In the genomic region with DNA sequence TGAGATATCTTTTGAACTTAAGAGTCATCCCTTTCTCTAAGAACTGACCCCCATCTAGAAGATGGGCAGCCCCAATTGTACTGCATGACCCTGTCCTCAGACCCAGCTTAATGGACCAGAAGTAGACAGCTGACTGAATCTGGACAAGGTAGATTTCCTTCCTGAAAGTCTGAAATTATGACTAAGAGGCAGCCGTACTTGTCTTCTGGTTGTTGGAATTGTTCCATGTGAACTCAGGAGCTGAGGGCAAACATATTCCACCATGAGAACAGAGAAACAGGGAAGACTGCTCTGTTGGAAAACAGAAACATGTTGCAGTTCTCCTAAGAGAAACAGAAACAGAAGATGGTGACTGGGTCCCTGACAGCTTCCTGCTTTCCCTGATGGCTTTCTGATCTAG, we compare ENCODE assay signal across 13 cellular contexts. TPM values are rescaled to one million over a fixed set of nuclear protein-coding genes. Genes with fewer than 3 reads are reported as not detected.
DNase-seq lines count a peak whose midpoint lies in the region; ATAC-seq, FAIRE-seq and TF ChIP-seq lines count a peak whose summit lies in the region.
"Had no signal": no experiment of that assay in that cellular context is flagged by ENCODE, and none has a peak within 500 bp of the region (broad histone marks: within the 10 kb centered on the region; RNA-seq: fewer than 3 reads in every experiment).

No MANE protein-coding gene starts in this region.

- H3K9me3 ChIP-seq in GM12878 (replicated peaks; ENCODE audit: control insufficient read depth, insufficient read depth, low read length) (no peaks in the 10 kb centered on the region), hepatocyte (ENCODE audit: low read depth) (no peaks in the 10 kb centered on the region), stomach (no peaks in the 10 kb centered on the region), kidney (ENCODE audit: control insufficient read depth in 1 of 2, low read length in 2 of 2) (no peaks in the 10 kb centered on the region)
- H3K9me3 ChIP-seq: thoracic aorta had no signal

- H3K27me3 ChIP-seq in GM12878 (replicated peaks in 1 of 2; ENCODE audit: control insufficient read depth in 2 of 2, insufficient read depth in 2 of 2, low read length in 1 of 2) (no peaks in the 10 kb centered on the region), hepatocyte (no peaks in the 10 kb centered on the region), stomach (no peaks in the 10 kb centered on the region)

- TF ChIP-seq POLR2A in GM12878 (IDR thresholded peaks at IDR 0.05; ENCODE audit: low read depth, low read length) (no peak), stomach (IDR thresholded peaks at IDR 0.05) (no peak)

- TF ChIP-seq CTCF in LNCaP clone FGC (IDR thresholded peaks at IDR 0.05; ENCODE audit: control insufficient read depth, extremely low read depth, insufficient read depth) (no peak), GM12878 (IDR thresholded peaks at IDR 0.05 in 2 of 3, conservative IDR thresholded peaks at IDR 0.05 in 1 of 3; ENCODE audit: control insufficient read depth in 2 of 3, extremely low read depth in 1 of 3, insufficient read depth in 1 of 3, low read depth in 3 of 3, low read length in 3 of 3) (no peak), hepatocyte (IDR thresholded peaks at IDR 0.05; ENCODE audit: poor library complexity) (no peak), stomach (IDR thresholded peaks at IDR 0.05) (no peak), kidney (IDR thresholded peaks at IDR 0.05; ENCODE audit: borderline replicate concordance, extremely low read depth, insufficient read depth) (no peak)

- in situ Hi-C loops in GM12878 (cut with MboI), result no loop called here

- intact Hi-C loops in GM12878 (cut with micrococcal nuclease; ENCODE audit: unreplicated experiment) (no loop called here), stomach (cut with DNase I; ENCODE audit: low total_unique reads) (no loop called here), kidney (cut with DNase I) (no loop called here)

- H4K20me1 ChIP-seq in GM12878 (ENCODE audit: control insufficient read depth, insufficient read depth), result no peaks in the 10 kb centered on the region
- H4K20me1 ChIP-seq in hepatocyte (ENCODE audit: insufficient read depth, poor library complexity, severe bottlenecking), result no peaks in the 10 kb centered on the region

- SMC1A ChIA-PET in GM12878 (lab: Charles Lee; ENCODE audit: uncharacterized antibody, unreplicated experiment), result interaction anchor here (1.1 to 5.0 kb wide), 9 partner anchors 9 to 76 kb away, joined by 3 to 87 read pairs (median 10); no protein-coding TSS in a partner anchor

- no peaks in the 10 kb centered on the region for H3K9me2 ChIP-seq in hepatocyte (replicated peaks; ENCODE audit: insufficient read depth)

- H3K27ac ChIP-seq in GM12878 (ENCODE audit: control insufficient read depth, insufficient read depth) (peak overlapping the region; percentile 45), hepatocyte (peak overlapping the region; percentile 75), stomach (peak overlapping the region in 4 of 5 donors; percentile 15 to 84 (median 76)), kidney (ENCODE audit: low read depth in 2 of 2, low read length in 2 of 2) (peak overlapping the region in 1 of 2 donors; percentile 96)

- H3K4me3 ChIP-seq in LNCaP clone FGC (ENCODE audit: low read depth, low read length), result no peak overlapping the region
- H3K4me3 ChIP-seq in GM12878, result no peak overlapping the region
- no peak overlapping the region for H3K4me3 ChIP-seq in hepatocyte
- H3K4me3 ChIP-seq in stomach, result no peak overlapping the region
- H3K4me3 ChIP-seq in kidney (ENCODE audit: low read length in 2 of 2), result no peak overlapping the region
- H3K4me3 ChIP-seq: thoracic aorta had no signal

- POLR2A ChIA-PET in GM12878 (lab: Charles Lee), result interaction anchor here (1.0 to 2.9 kb wide), 7 partner anchors 9 to 80 kb away, joined by 3 to 41 read pairs (median 3); no protein-coding TSS in a partner anchor

- CTCF ChIA-PET in GM12878 (lab: Yijun Ruan, JAX), result interaction anchor here (0.7 to 3.6 kb wide), 9 partner anchors 9 to 86 kb away, joined by 3 to 43 read pairs (median 6); no protein-coding TSS in a partner anchor

- RAD21 ChIA-PET in GM12878 (lab: Charles Lee; ENCODE audit: unreplicated experiment), result interaction anchor here (0.6 to 5.1 kb wide), 12 partner anchors 9 to 75 kb away, joined by 3 to 53 read pairs (median 8); no protein-coding TSS in a partner anchor

- H3K4me2 ChIP-seq in GM12878 (ENCODE audit: control insufficient read depth, insufficient read depth) (peak overlapping the region; percentile 3; the same call in 1 of the 2 replicates), hepatocyte (no peak overlapping the region)

- BruUV-seq in GM12878 (replicated peaks; lab: Mats Ljungman, UMichigan), result no TSS peak

- H3K9ac ChIP-seq in GM12878 (ENCODE audit: control insufficient read depth, insufficient read depth, low read length) (no peak overlapping the region), kidney (ENCODE audit: low read length in 2 of 2) (no peak overlapping the region)

- FAIRE-seq in GM12878 (lab: Jason Lieb, UNC) (no peak), kidney (lab: Jason Lieb, UNC) (no peak)

- WGBS in GM12878 (ENCODE audit: insufficient coverage, insufficient replicate concordance, low lambda C conversion rate, missing lambda C conversion rate), result 40% methylated on average over 1 of the region's 1 CpG
- WGBS in hepatocyte (ENCODE audit: low lambda C conversion rate, missing lambda C conversion rate), result 90% methylated on average over 1 of the region's 1 CpG
- WGBS in stomach, 5 donors, result 8 to 47% (median 42%) methylated on average over 1 of the region's 1 CpG

- ATAC-seq in GM12878 (no peak), GM19023 (IDR thresholded peaks at IDR 0.05; ENCODE audit: unreplicated experiment) (no peak)

- TF ChIP-seq EP300 in GM12878 (IDR thresholded peaks at IDR 0.05; ENCODE audit: borderline replicate concordance in 1 of 2, control insufficient read depth in 1 of 2, low read depth in 2 of 2, low read length in 2 of 2) (no peak), stomach (IDR thresholded peaks at IDR 0.05) (no peak)

- H3K36me3 ChIP-seq in GM12878 (ENCODE audit: control insufficient read depth in 2 of 2, insufficient read depth in 2 of 2, low read length in 1 of 2) (no peaks in the 10 kb centered on the region), hepatocyte (replicated peaks; ENCODE audit: insufficient read depth, low read depth) (no peaks in the 10 kb centered on the region), stomach (peaks cover 0 to 2% (median 1%) of the 10 kb centered on the region in 4 donors), kidney (ENCODE audit: control insufficient read depth in 1 of 2, insufficient read depth in 2 of 2, low read length in 2 of 2) (no peaks in the 10 kb centered on the region)
- H3K36me3 ChIP-seq: thoracic aorta had no signal

- H3K79me2 ChIP-seq in GM12878 (ENCODE audit: control insufficient read depth, insufficient read depth, low read length), result no peaks in the 10 kb centered on the region
- H3K79me2 ChIP-seq in hepatocyte, result no peaks in the 10 kb centered on the region

- TF ChIP-seq RAD21 in GM12878 (IDR thresholded peaks at IDR 0.05; ENCODE audit: insufficient read depth, low read depth, low read length), result no peak

- DNase-seq in LNCaP clone FGC (ENCODE audit: low read depth), result peak; percentile 33
- no peak for DNase-seq in GM12878 (ENCODE audit: low read depth, low spot score)
- no peak for DNase-seq in hepatocyte (ENCODE audit: low spot score)
- DNase-seq in stomach, result no peak
- no peak for DNase-seq in kidney
- no peak for DNase-seq in SK-N-DZ (ENCODE audit: low spot score)
- DNase-seq: Calu3; effector CD4-positive, alpha-beta T cell; midbrain; NCI-H1048 had no signal

- H3K4me1 ChIP-seq in GM12878 (ENCODE audit: control insufficient read depth, insufficient read depth, low read length) (peaks cover 34% of the 10 kb centered on the region), hepatocyte (ENCODE audit: insufficient read depth) (no peaks in the 10 kb centered on the region), stomach (peaks cover 0 to 16% (median 4%) of the 10 kb centered on the region in 4 donors), kidney (ENCODE audit: control insufficient read depth in 1 of 2, insufficient read depth in 1 of 2, low read depth in 1 of 2, low read length in 2 of 2) (peaks cover 6 to 10% of the 10 kb centered on the region in 2 donors)

- H2AFZ ChIP-seq in GM12878 (ENCODE audit: control insufficient read depth, low read depth, low read length), result peak overlapping the region; percentile 70
- peak overlapping the region; percentile 10 for H2AFZ ChIP-seq in hepatocyte

RNA-seq across cellular contexts. Expression of gene POPDC2, which starts 24.2 kb away (rescaled TPM):
- 18.9 and 20.7 TPM in 2 replicates for total RNA-seq in GM12878 (2013; cell fraction: nucleolus; rRNA removed)
- total RNA-seq in GM12878 (2014; rRNA removed) (3.4 and 3.9 TPM in 2 replicates), GM12878 (2014; rRNA removed; fragmentation: Illumina TruSeq; extraction: Trizol) (2.7 and 7.5 TPM in 2 replicates), GM12878 (2021) (3.5 and 3.9 TPM in 2 replicates), hepatocyte (2.7 and 3.9 TPM in 2 replicates), stomach (10 to 100 TPM in 1 of 5 donors, 1 to 10 TPM in 4; 8.5 to 10.7 (median 9.3) TPM), kidney (3.2 TPM)
- 2.5 TPM for polyA plus RNA-seq in GM12878 (2011; ENCODE audit: low read depth)
- polyA plus RNA-seq in GM12878 (2011; rRNA removed) (8.6 and 12.7 TPM in 2 replicates), GM12878 (2014; fragmentation: Illumina TruSeq; extraction: Trizol) (2.6 and 3.6 TPM in 2 replicates), GM12878 (2014; fragmentation: Nextera tagmentation; extraction: Ambion mirVana) (1 to 10 TPM; 3.5 to 5.3 TPM), GM12878 (2014; rRNA removed) (3.8 and 6.1 TPM in 2 replicates), GM12878 (2016; fragmentation: Nextera tagmentation; extraction: Ambion mirVana) (1 to 10 TPM; 1.8 to 4.0 TPM), hepatocyte (1.2 and 1.6 TPM in 2 replicates), stomach (1 to 10 TPM; 1.4 to 5.6 (median 2.7) TPM), kidney (ENCODE audit: insufficient read depth, low read depth, low replicate concordance) (7.3 TPM)
- polyA plus RNA-seq in GM12878 (2011; cell fraction: cytosol; rRNA removed), result 9.5 and 9.8 TPM in 2 replicates
- 41.3 and 48.9 TPM in 2 replicates for polyA plus RNA-seq in GM12878 (2011; cell fraction: nucleus; rRNA removed)
- polyA plus RNA-seq in GM12878 (2012), result 3.0 and 4.2 TPM in 2 replicates
- polyA minus RNA-seq in GM12878 (2011; rRNA and poly(A)+ RNA removed), result 12.9 and 16.1 TPM in 2 replicates
- polyA minus RNA-seq in GM12878 (2011; cell fraction: cytosol; rRNA and poly(A)+ RNA removed), result 0.83 and 0.94 TPM in 2 replicates
- 10.8 and 19.9 TPM in 2 replicates for polyA minus RNA-seq in GM12878 (2011; cell fraction: nucleus; rRNA and poly(A)+ RNA removed)
- polyA plus RNA-seq in SK-N-DZ (2014; cell fraction: cytosol; rRNA removed), result 0.17 and 1.8 TPM in 2 replicates
- 0.50 and 1.8 TPM in 2 replicates for polyA plus RNA-seq in SK-N-DZ (2014; cell fraction: nucleus; rRNA removed)
- total RNA-seq: NCI-H460 had no signal

RNA-seq across cellular contexts. Expression of gene PLA1A, which starts 38.5 kb away (rescaled TPM):
- total RNA-seq in GM12878 (2013; cell fraction: nucleolus; rRNA removed), result 43.4 and 53.6 TPM in 2 replicates
- 5.9 and 6.5 TPM in 2 replicates for total RNA-seq in GM12878 (2014; rRNA removed)
- total RNA-seq in GM12878 (2014; rRNA removed; fragmentation: Illumina TruSeq; extraction: Trizol), result 4.7 TPM in 2 replicates
- 3.8 and 4.4 TPM in 2 replicates for total RNA-seq in GM12878 (2021)
- polyA plus RNA-seq in GM12878 (2011; ENCODE audit: low read depth), result 7.9 TPM
- 106 TPM in 2 replicates for polyA plus RNA-seq in GM12878 (2011; rRNA removed)
- polyA plus RNA-seq in GM12878 (2011; cell fraction: cytosol; rRNA removed), result 92.1 and 100 TPM in 2 replicates
- 48.6 and 73.6 TPM in 2 replicates for polyA plus RNA-seq in GM12878 (2011; cell fraction: nucleus; rRNA removed)
- 8.0 and 10.1 TPM in 2 replicates for polyA plus RNA-seq in GM12878 (2012)
- 4.9 and 6.7 TPM in 2 replicates for polyA plus RNA-seq in GM12878 (2014; fragmentation: Illumina TruSeq; extraction: Trizol)
- polyA plus RNA-seq in GM12878 (2014; fragmentation: Nextera tagmentation; extraction: Ambion mirVana), result 1 to 10 TPM; 2.9 to 3.5 TPM
- 3.1 and 3.9 TPM in 2 replicates for polyA plus RNA-seq in GM12878 (2014; rRNA removed)
- polyA plus RNA-seq in GM12878 (2016; fragmentation: Nextera tagmentation; extraction: Ambion mirVana), result 1 to 10 TPM; 5.3 to 7.2 TPM
- polyA minus RNA-seq in GM12878 (2011; rRNA and poly(A)+ RNA removed), result 103 and 152 TPM in 2 replicates
- polyA minus RNA-seq in GM12878 (2011; cell fraction: cytosol; rRNA and poly(A)+ RNA removed), result 28.3 and 32.7 TPM in 2 replicates
- polyA minus RNA-seq in GM12878 (2011; cell fraction: nucleus; rRNA and poly(A)+ RNA removed), result 68.2 and 98.7 TPM in 2 replicates
- 2.6 TPM in 2 replicates for total RNA-seq in hepatocyte
- polyA plus RNA-seq in hepatocyte, result 2.9 and 3.3 TPM in 2 replicates
- total RNA-seq in stomach, result 10 to 100 TPM in 1 of 5 donors, 1 to 10 TPM in 2, not detected in 2; 3.1 to 16.9 (median 9.3) TPM
- 1 to 10 TPM; 1.1 to 3.5 (median 2.3) TPM for polyA plus RNA-seq in stomach
- total RNA-seq in kidney, result 6.7 TPM
- polyA plus RNA-seq in kidney (ENCODE audit: insufficient read depth, low read depth, low replicate concordance), result 10.1 TPM
- not detected in 2 replicates for polyA plus RNA-seq in SK-N-DZ (2014; cell fraction: cytosol; rRNA removed)
- polyA plus RNA-seq in SK-N-DZ (2014; cell fraction: nucleus; rRNA removed), result not detected in 2 replicates
- total RNA-seq: NCI-H460 had no signal

RNA-seq across cellular contexts. Expression of gene COX17, which starts 41.0 kb away (rescaled TPM):
- total RNA-seq in GM12878 (2013; cell fraction: nucleolus; rRNA removed), result 60.0 and 72.5 TPM in 2 replicates
- total RNA-seq in GM12878 (2014; rRNA removed), result 150 and 153 TPM in 2 replicates
- total RNA-seq in GM12878 (2014; rRNA removed; fragmentation: Illumina TruSeq; extraction: Trizol), result 191 and 199 TPM in 2 replicates
- 111 and 113 TPM in 2 replicates for total RNA-seq in GM12878 (2021)
- 48.3 TPM for polyA plus RNA-seq in GM12878 (2011; ENCODE audit: low read depth)
- 112 and 123 TPM in 2 replicates for polyA plus RNA-seq in GM12878 (2011; rRNA removed)
- 77.3 and 110 TPM in 2 replicates for polyA plus RNA-seq in GM12878 (2011; cell fraction: cytosol; rRNA removed)
- 69.0 and 81.2 TPM in 2 replicates for polyA plus RNA-seq in GM12878 (2011; cell fraction: nucleus; rRNA removed)
- polyA plus RNA-seq in GM12878 (2012), result 164 and 185 TPM in 2 replicates
- 53.8 and 115 TPM in 2 replicates for polyA plus RNA-seq in GM12878 (2014; fragmentation: Illumina TruSeq; extraction: Trizol)
- polyA plus RNA-seq in GM12878 (2014; fragmentation: Nextera tagmentation; extraction: Ambion mirVana), result 100 to 1,000 TPM; 615 to 717 TPM
- 288 and 295 TPM in 2 replicates for polyA plus RNA-seq in GM12878 (2014; rRNA removed)
- 100 to 1,000 TPM; 370 to 376 TPM for polyA plus RNA-seq in GM12878 (2016; fragmentation: Nextera tagmentation; extraction: Ambion mirVana)
- 37.5 and 48.8 TPM in 2 replicates for polyA minus RNA-seq in GM12878 (2011; rRNA and poly(A)+ RNA removed)
- polyA minus RNA-seq in GM12878 (2011; cell fraction: cytosol; rRNA and poly(A)+ RNA removed), result 24.5 and 25.1 TPM in 2 replicates
- 66.6 and 89.7 TPM in 2 replicates for polyA minus RNA-seq in GM12878 (2011; cell fraction: nucleus; rRNA and poly(A)+ RNA removed)
- 27.0 and 28.3 TPM in 2 replicates for total RNA-seq in hepatocyte
- 80.7 and 87.2 TPM in 2 replicates for polyA plus RNA-seq in hepatocyte
- total RNA-seq in stomach, result 10 to 100 TPM; 28.6 to 65.9 (median 32.5) TPM
- polyA plus RNA-seq in stomach, result 100 to 1,000 TPM; 164 to 184 (median 179) TPM
- 46.4 TPM for total RNA-seq in kidney
- 218 TPM for polyA plus RNA-seq in kidney (ENCODE audit: insufficient read depth, low read depth, low replicate concordance)
- 27.6 and 28.1 TPM in 2 replicates for polyA plus RNA-seq in SK-N-DZ (2014; cell fraction: cytosol; rRNA removed)
- polyA plus RNA-seq in SK-N-DZ (2014; cell fraction: nucleus; rRNA removed), result 24.5 and 26.3 TPM in 2 replicates

RNA-seq across cellular contexts. Expression of gene ADPRH, which starts 56.9 kb away (rescaled TPM):
- total RNA-seq in GM12878 (2013; cell fraction: nucleolus; rRNA removed), result 31.0 and 32.4 TPM in 2 replicates
- total RNA-seq in GM12878 (2014; rRNA removed), result 15.4 and 17.2 TPM in 2 replicates
- 12.2 and 13.2 TPM in 2 replicates for total RNA-seq in GM12878 (2014; rRNA removed; fragmentation: Illumina TruSeq; extraction: Trizol)
- 24.9 and 26.0 TPM in 2 replicates for total RNA-seq in GM12878 (2021)
- polyA plus RNA-seq in GM12878 (2011; ENCODE audit: low read depth), result 11.1 TPM
- 32.6 and 33.1 TPM in 2 replicates for polyA plus RNA-seq in GM12878 (2011; rRNA removed)
- 23.1 and 27.0 TPM in 2 replicates for polyA plus RNA-seq in GM12878 (2011; cell fraction: cytosol; rRNA removed)
- polyA plus RNA-seq in GM12878 (2011; cell fraction: nucleus; rRNA removed), result 18.0 and 19.9 TPM in 2 replicates
- 13.2 and 20.2 TPM in 2 replicates for polyA plus RNA-seq in GM12878 (2012)
- 24.5 and 25.8 TPM in 2 replicates for polyA plus RNA-seq in GM12878 (2014; fragmentation: Illumina TruSeq; extraction: Trizol)
- polyA plus RNA-seq in GM12878 (2014; fragmentation: Nextera tagmentation; extraction: Ambion mirVana), result 1 to 10 TPM; 2.3 to 3.7 TPM
- polyA plus RNA-seq in GM12878 (2014; rRNA removed), result 16.5 and 19.1 TPM in 2 replicates
- polyA plus RNA-seq in GM12878 (2016; fragmentation: Nextera tagmentation; extraction: Ambion mirVana), result 10 to 100 TPM; 19.0 to 22.0 TPM
- 31.7 and 36.9 TPM in 2 replicates for polyA minus RNA-seq in GM12878 (2011; rRNA and poly(A)+ RNA removed)
- polyA minus RNA-seq in GM12878 (2011; cell fraction: cytosol; rRNA and poly(A)+ RNA removed), result 10.2 and 11.2 TPM in 2 replicates
- 12.1 and 16.2 TPM in 2 replicates for polyA minus RNA-seq in GM12878 (2011; cell fraction: nucleus; rRNA and poly(A)+ RNA removed)
- total RNA-seq in hepatocyte, result 1.7 and 1.8 TPM in 2 replicates
- polyA plus RNA-seq in hepatocyte, result 0.56 and 1.5 TPM in 2 replicates
- 10 to 100 TPM in 1 of 5 donors, 1 to 10 TPM in 2, under 1 TPM in 1, not detected in 1; 0.89 to 21.4 (median 2.8) TPM for total RNA-seq in stomach
- polyA plus RNA-seq in stomach, result 1 to 10 TPM; 1.8 to 3.7 (median 2.5) TPM
- total RNA-seq in kidney, result 15.0 TPM
- 5.2 TPM for polyA plus RNA-seq in kidney (ENCODE audit: insufficient read depth, low read depth, low replicate concordance)
- polyA plus RNA-seq in SK-N-DZ (2014; cell fraction: cytosol; rRNA removed), result not detected in 2 replicates
- polyA plus RNA-seq in SK-N-DZ (2014; cell fraction: nucleus; rRNA removed), result 0.09 TPM in 1 of 2 replicates, not detected in the other
